ENCODE assay signal across 17 cellular contexts in genomic region chr10:77841711-77842375, GRCh38.
DNase-seq lines count a peak whose midpoint lies in the region; ATAC-seq, FAIRE-seq and TF ChIP-seq lines count a peak whose summit lies in the region.
"Had no signal": no experiment of that assay in that cellular context is flagged by ENCODE, and none has a peak within 500 bp of the region (broad histone marks: within the 10 kb centered on the region; RNA-seq: fewer than 3 reads in every experiment).

No MANE protein-coding gene starts in this region.

- no peak overlapping the region for H3K4me3 Mint-ChIP-seq in effector memory CD8-positive, alpha-beta T cell
- H3K4me3 Mint-ChIP-seq in nephron progenitor cell = no peak overlapping the region
- H3K4me3 Mint-ChIP-seq: CD4-positive, CD25-positive, alpha-beta regulatory T cell had no signal

- no peak overlapping the region for H3K9ac ChIP-seq in mammary epithelial cell (ENCODE audit: insufficient read depth, low read length)

- 96 to 98% methylated on average over 27 of the region's 27 CpGs for whole genome bisulfite sequencing in heart right ventricle, 2 donors
- WGBS in thyroid gland, 2 donors = 56 to 60% methylated on average over 25 to 27 of the region's 27 CpGs
- 97% methylated on average over 19 of the region's 27 CpGs for WGBS in mammary epithelial cell (ENCODE audit: low coverage, missing lambda C conversion rate)
- 94 to 96% (median 95%) methylated on average over 27 of the region's 27 CpGs for WGBS in psoas muscle, 3 donors

- DNase-seq in cardiac muscle cell (ENCODE audit: low read depth in 1 of 2, low spot score in 1 of 2) (no peak), heart right ventricle (no peak), nephron progenitor cell (no peak), thyroid gland (peak; percentile 89 to 91), mammary epithelial cell (no peak), psoas muscle (no peak), urothelium cell line (ENCODE audit: low spot score) (no peak)
- no peak for DNase-seq in effector memory CD8-positive, alpha-beta T cell
- DNase-seq: 8988T; BE2C; CD4-positive, CD25-positive, alpha-beta regulatory T cell; NCI-H1417 treated with DMSO at 0.1 percent for 48 hours; NCI-H2029; NCI-H345; NCI-H524 treated with DMSO at 0.1 percent for 48 hours; PC-3 had no signal

- H3K4me3 ChIP-seq in cardiac muscle cell (no peak overlapping the region), heart right ventricle (no peak overlapping the region), thyroid gland (replicated peaks in 1 of 3) (peak overlapping the region in 1 of 3 donors; percentile 15), mammary epithelial cell (replicated peaks in 1 of 3; ENCODE audit: insufficient read depth in 1 of 3, low read depth in 2 of 3, low read length in 3 of 3) (no peak overlapping the region), psoas muscle (no peak overlapping the region)

- no peak overlapping the region for H2AFZ ChIP-seq in mammary epithelial cell (ENCODE audit: low read depth, low read length)

- FAIRE-seq in urothelium cell line (lab: Jason Lieb, UNC) = no peak
- FAIRE-seq: GM12892 had no signal

- no peak overlapping the region for H3K4me2 ChIP-seq in mammary epithelial cell (ENCODE audit: insufficient read depth, low read depth, low read length)

- no peaks in the 10 kb centered on the region for H3K9me3 ChIP-seq in cardiac muscle cell (ENCODE audit: low read depth)
- H3K9me3 ChIP-seq in heart right ventricle = no peaks in the 10 kb centered on the region
- H3K9me3 ChIP-seq in thyroid gland = no peaks in the 10 kb centered on the region
- no peaks in the 10 kb centered on the region for H3K9me3 ChIP-seq in mammary epithelial cell (replicated peaks; ENCODE audit: insufficient read depth, low read length)
- no peaks in the 10 kb centered on the region for H3K9me3 ChIP-seq in psoas muscle
- H3K9me3 ChIP-seq: BE2C had no signal

- H3K27me3 ChIP-seq in cardiac muscle cell = no peaks in the 10 kb centered on the region
- no peaks in the 10 kb centered on the region for H3K27me3 ChIP-seq in heart right ventricle
- no peaks in the 10 kb centered on the region for H3K27me3 ChIP-seq in thyroid gland
- H3K27me3 ChIP-seq in mammary epithelial cell (ENCODE audit: insufficient read depth, low read length) = no peaks in the 10 kb centered on the region
- no peaks in the 10 kb centered on the region for H3K27me3 ChIP-seq in psoas muscle (ENCODE audit: insufficient read depth in 3 of 3, low read length in 2 of 3)
- H3K27me3 ChIP-seq: BE2C had no signal

- dilution Hi-C loops in mammary epithelial cell (cut with HindIII; ENCODE audit: low sequenced_read_pairs) = no loop called here

- peak in 1 of 2 donors; percentile 79 for TF ChIP-seq POLR2A in thyroid gland (IDR thresholded peaks at IDR 0.05)

- no peaks in the 10 kb centered on the region for H4K20me1 ChIP-seq in mammary epithelial cell (ENCODE audit: insufficient read depth, low read length)

- CTCF ChIA-PET in mammary epithelial cell (lab: Charles Lee; ENCODE audit: low non-redundant PET) = no interaction called here

- H3K36me3 ChIP-seq in cardiac muscle cell = no peaks in the 10 kb centered on the region
- peaks cover 0 to 68% (median 22%) of the 10 kb centered on the region in 9 donors for H3K36me3 ChIP-seq in heart right ventricle
- no peaks in the 10 kb centered on the region for H3K36me3 ChIP-seq in thyroid gland
- H3K36me3 ChIP-seq in mammary epithelial cell (ENCODE audit: insufficient read depth, low read length) = peaks cover 27% of the 10 kb centered on the region
- peaks cover 0 to 71% of the 10 kb centered on the region in 2 donors for H3K36me3 ChIP-seq in psoas muscle (ENCODE audit: insufficient read depth in 1 of 2, low read depth in 1 of 2)

- H3K27ac Mint-ChIP-seq in effector memory CD8-positive, alpha-beta T cell = peak overlapping the region; percentile 1 to 92
- H3K27ac Mint-ChIP-seq in nephron progenitor cell = peak overlapping the region; percentile 20

- peaks cover 5 to 20% of the 10 kb centered on the region in 2 donors for H3K4me1 Mint-ChIP-seq in effector memory CD8-positive, alpha-beta T cell (ENCODE audit: low read depth in 2 of 2)
- H3K4me1 Mint-ChIP-seq in nephron progenitor cell = peaks cover 68% of the 10 kb centered on the region

- no peaks in the 10 kb centered on the region for H3K9me3 Mint-ChIP-seq in effector memory CD8-positive, alpha-beta T cell
- no peaks in the 10 kb centered on the region for H3K9me3 Mint-ChIP-seq in nephron progenitor cell
- H3K9me3 Mint-ChIP-seq: CD4-positive, CD25-positive, alpha-beta regulatory T cell had no signal

- peaks cover 28% of the 10 kb centered on the region for H3K36me3 Mint-ChIP-seq in effector memory CD8-positive, alpha-beta T cell (ENCODE audit: insufficient read depth)
- H3K36me3 Mint-ChIP-seq in nephron progenitor cell (ENCODE audit: low read depth) = peaks cover 39% of the 10 kb centered on the region
- H3K36me3 Mint-ChIP-seq: CD4-positive, CD25-positive, alpha-beta regulatory T cell had no signal

- H3K27ac ChIP-seq in cardiac muscle cell = peak overlapping the region; percentile 57
- no peak overlapping the region for H3K27ac ChIP-seq in heart right ventricle
- H3K27ac ChIP-seq in thyroid gland = peak overlapping the region; percentile 86 to 94 (median 92)
- H3K27ac ChIP-seq in mammary epithelial cell (ENCODE audit: insufficient read depth, low read depth, low read length) = no peak overlapping the region
- H3K27ac ChIP-seq in psoas muscle = no peak overlapping the region

- peaks cover 32% of the 10 kb centered on the region for H3K79me2 ChIP-seq in mammary epithelial cell (ENCODE audit: insufficient read depth, low read length)

- H3K4me1 ChIP-seq in cardiac muscle cell (ENCODE audit: low read depth) = peaks cover 41% of the 10 kb centered on the region
- peaks cover under 1 to 37% (median 12%) of the 10 kb centered on the region in 9 donors for H3K4me1 ChIP-seq in heart right ventricle
- H3K4me1 ChIP-seq in thyroid gland = peaks cover 73 to 92% of the 10 kb centered on the region in 2 donors
- peaks cover 24% of the 10 kb centered on the region for H3K4me1 ChIP-seq in mammary epithelial cell (ENCODE audit: insufficient read depth, low read length)
- H3K4me1 ChIP-seq in psoas muscle = peaks cover 4% of the 10 kb centered on the region

- TF ChIP-seq CTCF in cardiac muscle cell (IDR thresholded peaks at IDR 0.05; ENCODE audit: low read depth, low read length) (no peak), heart right ventricle (IDR thresholded peaks at IDR 0.05) (no peak), nephron progenitor cell (IDR thresholded peaks at IDR 0.05) (no peak), thyroid gland (IDR thresholded peaks at IDR 0.05) (no peak), mammary epithelial cell (conservative IDR thresholded peaks at IDR 0.05 in 1 of 2, IDR thresholded peaks at IDR 0.05 in 1 of 2; ENCODE audit: extremely low read depth in 1 of 2, insufficient read depth in 1 of 2, low read depth in 1 of 2, low read length in 2 of 2) (no peak), psoas muscle (IDR thresholded peaks at IDR 0.05) (no peak)

- ATAC-seq in heart right ventricle (no peak), psoas muscle (no peak)
- no peak for ATAC-seq in effector memory CD8-positive, alpha-beta T cell (replicated peaks)
- ATAC-seq: PC-3 had no signal

- intact Hi-C loops in heart right ventricle (cut with DNase I) (loop anchor here in 4 of 10 donors (2.0 to 10.0 kb wide), 3 partner anchors 133 to 143 kb away; no protein-coding TSS in a partner anchor), thyroid gland (cut with DNase I) (loop anchor here (10.0 kb wide), 1 partner anchor 163 kb away; no protein-coding TSS in a partner anchor), mammary epithelial cell (cut with micrococcal nuclease) (loop anchor here (10.0 kb wide), 1 partner anchor 677 kb away; no protein-coding TSS in a partner anchor), psoas muscle (cut with DNase I) (no loop called here)

- no TSS peak for BruUV-seq in mammary epithelial cell (replicated peaks; lab: Mats Ljungman, UMichigan)

- in situ Hi-C loops in mammary epithelial cell (cut with MboI; ENCODE audit: low sequenced_read_pairs in 2 of 2) = loop anchor here (10.0 to 25.0 kb wide), 2 partner anchors 163 to 170 kb away; no protein-coding TSS in a partner anchor

- no peaks in the 10 kb centered on the region for H3K27me3 Mint-ChIP-seq in effector memory CD8-positive, alpha-beta T cell
- H3K27me3 Mint-ChIP-seq in nephron progenitor cell (ENCODE audit: low read depth, poor library complexity) = no peaks in the 10 kb centered on the region
- H3K27me3 Mint-ChIP-seq: CD4-positive, CD25-positive, alpha-beta regulatory T cell had no signal

Comparison
In these comparisons a context has a peak if more than half of its experiments do, and no peak if none do; other contexts are left out.
1. H3K27ac ChIP-seq: peak in cardiac muscle cell (single experiment) and thyroid gland (3 of 3); none in heart right ventricle (0 of 10), mammary epithelial cell (single experiment) and psoas muscle (single experiment).
2. DNase-seq: peak in thyroid gland (2 of 2); none in cardiac muscle cell (0 of 2), heart right ventricle (0 of 2), effector memory CD8-positive, alpha-beta T cell (0 of 3), nephron progenitor cell (single experiment), mammary epithelial cell (single experiment), psoas muscle (0 of 2) and urothelium cell line (single experiment).
3. intact Hi-C loops: an anchor here in thyroid gland (10.0 kb wide) and mammary epithelial cell (10.0 kb wide); none called in psoas muscle.